Comparison of ENCODE assay signal across 8 cellular contexts in the genomic region with DNA sequence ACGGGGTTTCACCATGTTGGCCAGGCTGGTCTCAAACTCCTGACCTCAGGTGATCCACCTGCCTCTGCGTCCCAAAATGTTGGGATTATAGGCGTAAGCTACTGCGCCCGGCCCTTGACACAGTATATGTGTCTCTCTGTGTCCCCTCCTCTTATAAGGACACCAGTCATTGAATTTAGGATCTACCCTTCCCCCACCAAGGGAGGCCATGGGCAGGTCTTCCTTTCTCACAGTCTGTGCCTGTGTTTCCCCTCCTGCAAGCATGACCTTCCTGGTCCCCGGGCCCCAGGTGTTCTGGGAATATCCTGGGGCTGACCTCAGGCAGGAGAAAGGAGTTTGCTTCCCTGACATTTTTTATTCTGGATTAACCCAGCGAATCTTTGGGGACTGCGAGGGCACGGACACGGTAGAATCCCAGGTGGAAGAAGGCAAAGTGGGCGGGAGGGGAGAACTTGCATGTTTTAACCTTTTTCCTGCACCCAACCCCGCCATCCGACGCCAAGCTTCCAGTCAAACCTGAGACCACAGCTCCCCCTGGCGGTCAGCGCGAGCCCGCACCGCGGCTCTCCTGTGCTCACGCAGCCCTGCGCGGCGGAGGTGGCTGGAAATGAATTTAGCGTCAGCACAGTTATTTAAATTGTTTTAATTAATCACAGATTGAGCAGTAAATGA. TPM values are rescaled to one million over a fixed set of nuclear protein-coding genes. Genes with fewer than 3 reads are reported as not detected.
DNase-seq lines count a peak whose midpoint lies in the region; ATAC-seq and TF ChIP-seq lines count a peak whose summit lies in the region.

No MANE protein-coding gene starts in this region.

- DNase-seq in SKM-1 (lab: John Stamatoyannopoulos, UW; ENCODE audit: unreplicated experiment) (peak; percentile 2), SKM-1 treated with dmso at 0.1 percent for 144 hours (lab: John Stamatoyannopoulos, UW; ENCODE audit: unreplicated experiment) (no peak), NCI-H460 (ENCODE audit: extremely low read depth, low read depth) (peak; percentile 17), esophagus squamous epithelium (lab: John Stamatoyannopoulos, UW) (no peak), substantia nigra (lab: John Stamatoyannopoulos, UW) (peak in 37 of 49 donors; percentile 1 to 75 (median 24))
- peak; percentile 2 to 6 for DNase-seq in activated CD8-positive, alpha-beta memory T cell treated with anti-CD3 and anti-CD28 coated beads for 4 hours (ENCODE audit: low read depth in 2 of 2)
- DNase-seq in naive thymus-derived CD8-positive, alpha-beta T cell: peak in 7 of 10 donors; percentile 7 to 42 (median 25)

- no peak overlapping the region for H3K4me3 ChIP-seq in esophagus squamous epithelium

- H3K27me3 Mint-ChIP-seq in naive thymus-derived CD8-positive, alpha-beta T cell: peaks cover 13 to 85% (median 45%) of the 10 kb centered on the region in 5 donors

- peaks cover 0 to 22% (median 0%) of the 10 kb centered on the region in 3 donors for H3K4me1 ChIP-seq in esophagus squamous epithelium

- TF ChIP-seq CTCF in esophagus squamous epithelium (IDR thresholded peaks at IDR 0.05): peak; percentile 53 to 94 (median 87)

- H3K9me3 Mint-ChIP-seq in naive thymus-derived CD8-positive, alpha-beta T cell: peaks cover 0 to 7% (median 2%) of the 10 kb centered on the region in 9 donors

- no peaks in the 10 kb centered on the region for H3K36me3 ChIP-seq in esophagus squamous epithelium

- H3K27ac ChIP-seq in esophagus squamous epithelium (no peak overlapping the region), substantia nigra (ENCODE audit: low read depth, low read length, poor library complexity, severe bottlenecking) (no peak overlapping the region)

- peaks cover 0 to 5% (median 2%) of the 10 kb centered on the region in 4 donors for H3K4me1 Mint-ChIP-seq in naive thymus-derived CD8-positive, alpha-beta T cell

- no peak overlapping the region for H3K27ac Mint-ChIP-seq in naive thymus-derived CD8-positive, alpha-beta T cell

- H3K4me3 Mint-ChIP-seq in naive thymus-derived CD8-positive, alpha-beta T cell: no peak overlapping the region

- no peak for ATAC-seq in naive thymus-derived CD8-positive, alpha-beta T cell
- no peak for ATAC-seq in HG02798 (IDR thresholded peaks at IDR 0.05; ENCODE audit: poor library complexity, unreplicated experiment)

- no peak for TF ChIP-seq POLR2A in esophagus squamous epithelium (IDR thresholded peaks at IDR 0.05)

- peaks cover 0 to 49% (median 0%) of the 10 kb centered on the region in 4 donors for H3K27me3 ChIP-seq in esophagus squamous epithelium

- WGBS in esophagus squamous epithelium, 2 donors: 19 to 20% methylated on average over 10 to 20 of the region's 25 CpGs

- no peaks in the 10 kb centered on the region for H3K9me3 ChIP-seq in esophagus squamous epithelium

- intact Hi-C loops in esophagus squamous epithelium (cut with DNase I): loop anchor here (5.0 kb wide), 1 partner anchor 612 kb away; no protein-coding TSS in a partner anchor

- H3K36me3 Mint-ChIP-seq in naive thymus-derived CD8-positive, alpha-beta T cell: no peaks in the 10 kb centered on the region

- POLR2A ChIA-PET in naive thymus-derived CD8-positive, alpha-beta T cell (lab: Charles Lee): no interaction called here

RNA-seq across cellular contexts. Expression of a gene that starts 42.1 kb away (rescaled TPM):
- total RNA-seq in NCI-H460 (2014; rRNA removed; shearing (Covaris generic)): not detected in 2 replicates
- not detected in 2 replicates for polyA plus RNA-seq in NCI-H460 (2014; cell fraction: nucleus; rRNA removed)
- total RNA-seq in esophagus squamous epithelium: not detected
- not detected for total RNA-seq in naive thymus-derived CD8-positive, alpha-beta T cell
- not detected for polyA plus RNA-seq in naive thymus-derived CD8-positive, alpha-beta T cell

Comparison
In these comparisons a context has a peak if more than half of its experiments do, and no peak if none do; other contexts are left out.
1. DNase-seq: peak in SKM-1 (single experiment), NCI-H460 (single experiment), activated CD8-positive, alpha-beta memory T cell treated with anti-CD3 and anti-CD28 coated beads for 4 hours (2 of 2), naive thymus-derived CD8-positive, alpha-beta T cell (7 of 10) and substantia nigra (37 of 49); none in SKM-1 treated with dmso at 0.1 percent for 144 hours (single experiment) and esophagus squamous epithelium (single experiment).